Comparison of ENCODE assay signal across 13 cellular contexts in the genomic region with DNA sequence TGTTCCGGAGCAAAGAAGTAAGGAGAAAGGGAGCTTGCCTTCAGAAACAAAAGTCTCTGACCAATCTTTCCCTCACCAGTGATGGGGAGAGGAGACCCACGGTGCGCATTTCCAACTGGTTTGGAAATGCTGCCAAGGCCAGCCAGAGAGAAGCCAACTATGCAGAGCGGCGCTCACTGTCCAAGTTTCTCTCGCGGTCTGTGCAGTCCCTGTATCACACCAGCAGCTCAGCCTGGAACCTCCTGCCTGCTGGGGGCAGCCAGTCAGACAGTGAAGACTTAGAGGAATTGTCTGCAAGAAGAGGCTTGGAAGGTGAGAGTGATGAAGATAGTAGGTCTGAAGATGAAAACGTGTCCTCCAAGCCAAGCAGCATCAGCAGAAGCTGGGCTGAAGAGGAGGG.
"Had no signal": no experiment of that assay in that cellular context is flagged by ENCODE, and none has a peak within 500 bp of the region (broad histone marks: within the 10 kb centered on the region; RNA-seq: fewer than 3 reads in every experiment).

No MANE protein-coding gene starts in this region.

- H3K36me3 Mint-ChIP-seq: activated CD8-positive, alpha-beta memory T cell treated with anti-CD3 and anti-CD28 coated beads, Interleukin-2, amount 10 ng/mL, durations not matched to agents 7 days and 5 days; activated naive CD4-positive, alpha-beta T cell treated with anti-CD3 and anti-CD28 coated beads, Interleukin-2, amount 50 U/mL, for 24 hours; stimulated activated naive B cell treated with anti-CD40 and anti-IgM and Interleukin-4, amounts not matched to agents 10 μg/mL and 1 μg/mL and 100 μg/mL, for 72 hours had no signal

- H3K9me3 ChIP-seq: gastrocnemius medialis, left ventricle myocardium inferior, prostate gland, right lobe of liver had no signal

- H3K4me1 ChIP-seq: gastrocnemius medialis, left ventricle myocardium inferior, prostate gland, right lobe of liver had no signal

- H3K4me3 ChIP-seq: gastrocnemius medialis, prostate gland, right lobe of liver had no signal

- ATAC-seq: activated CD8-positive, alpha-beta memory T cell treated with anti-CD3 and anti-CD28 coated beads, Interleukin-2, amount 10 ng/mL, durations not matched to agents 7 days and 5 days; gastrocnemius medialis; right lobe of liver had no signal

- H3K36me3 ChIP-seq: gastrocnemius medialis, left ventricle myocardium inferior, prostate gland, right lobe of liver had no signal

- H3K4me1 Mint-ChIP-seq: activated CD8-positive, alpha-beta memory T cell treated with anti-CD3 and anti-CD28 coated beads, Interleukin-2, amount 10 ng/mL, durations not matched to agents 7 days and 5 days; activated naive CD4-positive, alpha-beta T cell treated with anti-CD3 and anti-CD28 coated beads, Interleukin-2, amount 50 U/mL, for 24 hours; stimulated activated naive B cell treated with anti-CD40 and anti-IgM and Interleukin-4, amounts not matched to agents 10 μg/mL and 1 μg/mL and 100 μg/mL, for 72 hours had no signal

- H3K4me3 Mint-ChIP-seq: activated CD8-positive, alpha-beta memory T cell treated with anti-CD3 and anti-CD28 coated beads, Interleukin-2, amount 10 ng/mL, durations not matched to agents 7 days and 5 days; activated naive CD4-positive, alpha-beta T cell treated with anti-CD3 and anti-CD28 coated beads, Interleukin-2, amount 50 U/mL, for 24 hours; activated T-cell treated with anti-CD3 and anti-CD28 coated beads, Interleukin-2, amount 50 U/mL, for 24 hours; stimulated activated naive B cell treated with anti-CD40 and anti-IgM and Interleukin-4, amounts not matched to agents 10 μg/mL and 1 μg/mL and 100 μg/mL, for 72 hours had no signal

- H3K27ac Mint-ChIP-seq: activated CD8-positive, alpha-beta memory T cell treated with anti-CD3 and anti-CD28 coated beads, Interleukin-2, amount 10 ng/mL, durations not matched to agents 7 days and 5 days; activated naive CD4-positive, alpha-beta T cell treated with anti-CD3 and anti-CD28 coated beads, Interleukin-2, amount 50 U/mL, for 24 hours; activated T-cell treated with anti-CD3 and anti-CD28 coated beads, Interleukin-2, amount 50 U/mL, for 24 hours; stimulated activated naive B cell treated with anti-CD40 and anti-IgM and Interleukin-4, amounts not matched to agents 10 μg/mL and 1 μg/mL and 100 μg/mL, for 72 hours had no signal

- H3K9me3 Mint-ChIP-seq: activated naive CD4-positive, alpha-beta T cell treated with anti-CD3 and anti-CD28 coated beads, Interleukin-2, amount 50 U/mL, for 24 hours had no signal

- H3K27me3 ChIP-seq: gastrocnemius medialis, right lobe of liver had no signal

- H3K27me3 Mint-ChIP-seq: activated CD8-positive, alpha-beta memory T cell treated with anti-CD3 and anti-CD28 coated beads, Interleukin-2, amount 10 ng/mL, durations not matched to agents 7 days and 5 days; activated naive CD4-positive, alpha-beta T cell treated with anti-CD3 and anti-CD28 coated beads, Interleukin-2, amount 50 U/mL, for 24 hours; activated T-cell treated with anti-CD3 and anti-CD28 coated beads, Interleukin-2, amount 50 U/mL, for 24 hours had no signal

- H3K27ac ChIP-seq: gastrocnemius medialis, left ventricle myocardium inferior, prostate gland, right lobe of liver had no signal

- DNase-seq: activated CD4-positive, alpha-beta T cell treated with anti-CD3 and anti-CD28 coated beads for 1 hour; activated CD4-positive, alpha-beta T cell treated with anti-CD3 and anti-CD28 coated beads, Interleukin-2, amount 50 U/mL, for 48 hours; activated CD8-positive, alpha-beta memory T cell treated with anti-CD3 and anti-CD28 coated beads, Interleukin-2, amount 10 ng/mL, durations not matched to agents 7 days and 5 days; activated effector memory CD4-positive, alpha-beta T cell treated with Interleukin-2 at 50 U/mL for 16 hours; activated T-cell treated with anti-CD3 and anti-CD28 coated beads, Interleukin-2, amount 50 U/mL, for 24 hours; effector CD4-positive, alpha-beta T cell; gastrocnemius medialis; left ventricle myocardium inferior; right lobe of liver; stimulated activated naive B cell treated with anti-CD40 and anti-IgM and Interleukin-4, amounts not matched to agents 10 μg/mL and 1 μg/mL and 100 μg/mL, for 72 hours; trophoblast cell had no signal
